ENCODE assay signal across 10 cellular contexts in the genomic region with DNA sequence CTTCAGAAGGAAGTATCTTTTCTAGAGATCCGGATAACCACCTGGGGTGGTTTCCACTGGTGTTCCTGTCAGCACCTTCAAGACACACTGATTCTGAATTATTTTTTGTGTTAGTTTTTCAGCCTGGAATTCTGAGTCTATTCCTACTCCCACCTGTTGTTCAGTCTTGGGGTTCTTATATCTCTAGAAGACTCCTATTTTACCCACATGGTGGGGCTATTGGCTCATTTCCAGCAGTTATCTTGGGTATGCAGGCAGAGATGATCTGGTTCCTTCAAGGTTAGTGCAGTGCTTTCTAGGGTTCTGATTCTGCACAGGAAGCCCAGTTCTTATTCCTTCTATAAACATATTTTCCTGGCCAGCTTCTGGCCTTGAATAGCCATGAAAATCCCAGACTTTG.
DNase-seq lines count a peak whose midpoint lies in the region; ATAC-seq, FAIRE-seq and TF ChIP-seq lines count a peak whose summit lies in the region.
"Had no signal": no experiment of that assay in that cellular context is flagged by ENCODE, and none has a peak within 500 bp of the region (broad histone marks: within the 10 kb centered on the region; RNA-seq: fewer than 3 reads in every experiment).

No MANE protein-coding gene starts in this region.

- H3K27ac ChIP-seq in HEK293 (ENCODE audit: extremely low read depth, low read depth, low read length) (no peak overlapping the region), OCI-LY3 (ENCODE audit: low read length) (no peak overlapping the region), GM12878 (ENCODE audit: control insufficient read depth, insufficient read depth) (no peak overlapping the region), gastrocnemius medialis (no peak overlapping the region)
- H3K27ac ChIP-seq: parathyroid adenoma, SJSA1 had no signal

- H4K20me1 ChIP-seq in OCI-LY3 (ENCODE audit: insufficient read depth, low read length) (no peaks in the 10 kb centered on the region), GM12878 (ENCODE audit: control insufficient read depth, insufficient read depth) (no peaks in the 10 kb centered on the region)

- CTCF ChIA-PET in HEK293 (lab: Yijun Ruan, JAX): interaction anchor here (0.6 to 2.5 kb wide), 15 partner anchors 33 to 992 kb away, joined by 3 to 34 read pairs (median 3); no protein-coding TSS in a partner anchor
- CTCF ChIA-PET in GM12878 (lab: Yijun Ruan, JAX): interaction anchor here (1.0 to 1.9 kb wide), 3 partner anchors 234 to 551 kb away, joined by 3 to 6 read pairs (median 4); no protein-coding TSS in a partner anchor

- TF ChIP-seq CTCF in HEK293 (tag by site-specific recombination; IDR thresholded peaks at IDR 0.05) (peak; percentile 69), OCI-LY3 (IDR thresholded peaks at IDR 0.05; ENCODE audit: low read depth, low read length) (peak; percentile 73), GM12878 (IDR thresholded peaks at IDR 0.05 in 2 of 3, conservative IDR thresholded peaks at IDR 0.05 in 1 of 3; ENCODE audit: control insufficient read depth in 2 of 3, extremely low read depth in 1 of 3, insufficient read depth in 1 of 3, low read depth in 3 of 3, low read length in 3 of 3) (peak in 2 of 3 experiments; percentile 35 to 48; a peak in 4 of 6 replicates), natural killer cell (IDR thresholded peaks at IDR 0.05) (peak; percentile 58), gastrocnemius medialis (IDR thresholded peaks at IDR 0.05 in 4 of 5, conservative IDR thresholded peaks at IDR 0.05 in 1 of 5) (no peak)

- no peaks in the 10 kb centered on the region for H3K4me1 Mint-ChIP-seq in natural killer cell

- POLR2A ChIA-PET in HEK293 (lab: Yijun Ruan, JAX) (no interaction called here), GM12878 (lab: Charles Lee) (no interaction called here)

- intact Hi-C loops in GM12878 (cut with micrococcal nuclease; ENCODE audit: unreplicated experiment): loop anchor here (1.0 to 2.0 kb wide), 2 partner anchors 233 to 551 kb away; no protein-coding TSS in a partner anchor
- intact Hi-C loops in natural killer cell (cut with micrococcal nuclease): loop anchor here (1.0 to 10.0 kb wide), 3 partner anchors 233 to 639 kb away; no protein-coding TSS in a partner anchor
- intact Hi-C loops in gastrocnemius medialis (cut with DNase I; ENCODE audit: low total_unique reads): no loop called here

- TF ChIP-seq POLR2A in GM12878 (IDR thresholded peaks at IDR 0.05; ENCODE audit: low read depth, low read length): no peak
- TF ChIP-seq POLR2A in gastrocnemius medialis (IDR thresholded peaks at IDR 0.05): no peak

- H3K9me3 ChIP-seq in HEK293 (ENCODE audit: control insufficient read depth, insufficient read depth, low read depth, low read length) (no peaks in the 10 kb centered on the region), OCI-LY3 (ENCODE audit: insufficient read depth, low read length) (no peaks in the 10 kb centered on the region), GM12878 (replicated peaks; ENCODE audit: control insufficient read depth, insufficient read depth, low read length) (no peaks in the 10 kb centered on the region; the same call in 2 of the 3 replicates), gastrocnemius medialis (no peaks in the 10 kb centered on the region)
- H3K9me3 ChIP-seq: SJSA1 had no signal

- H3K27me3 ChIP-seq in OCI-LY3 (ENCODE audit: low read depth, low read length) (no peaks in the 10 kb centered on the region), GM12878 (replicated peaks in 1 of 2; ENCODE audit: control insufficient read depth in 2 of 2, insufficient read depth in 2 of 2, low read length in 1 of 2) (peaks cover 0 to 3% of the 10 kb centered on the region in 2 experiments; a peak in 1 of 4 replicates), gastrocnemius medialis (no peaks in the 10 kb centered on the region)
- H3K27me3 ChIP-seq: SJSA1 had no signal

- H3K36me3 ChIP-seq in HEK293 (ENCODE audit: control insufficient read depth in 2 of 2, insufficient read depth in 1 of 2, low read length in 2 of 2) (no peaks in the 10 kb centered on the region), OCI-LY3 (replicated peaks; ENCODE audit: low read depth, low read length) (no peaks in the 10 kb centered on the region), GM12878 (ENCODE audit: control insufficient read depth in 2 of 2, insufficient read depth in 2 of 2, low read length in 1 of 2) (no peaks in the 10 kb centered on the region), gastrocnemius medialis (no peaks in the 10 kb centered on the region)
- H3K36me3 ChIP-seq: SJSA1 had no signal

- peak; percentile 89 for TF ChIP-seq RAD21 in GM12878 (IDR thresholded peaks at IDR 0.05; ENCODE audit: insufficient read depth, low read depth, low read length)

- no peaks in the 10 kb centered on the region for H3K36me3 Mint-ChIP-seq in natural killer cell

- H3K4me3 ChIP-seq in HEK293 (ENCODE audit: low read depth, low read length) (no peak overlapping the region), OCI-LY3 (ENCODE audit: low read length) (no peak overlapping the region), GM12878 (no peak overlapping the region), gastrocnemius medialis (no peak overlapping the region)
- H3K4me3 ChIP-seq: SJSA1 had no signal

- SMC1A ChIA-PET in GM12878 (lab: Charles Lee; ENCODE audit: uncharacterized antibody, unreplicated experiment): interaction anchor here (1.9 kb wide), 1 partner anchor 234 kb away, joined by 6 read pairs; no protein-coding TSS in a partner anchor

- no peak overlapping the region for H3K27ac Mint-ChIP-seq in natural killer cell

- WGBS in GM12878 (ENCODE audit: insufficient coverage, insufficient replicate concordance, low lambda C conversion rate, missing lambda C conversion rate): 0% methylated on average over 1 of the region's 1 CpG

- no peaks in the 10 kb centered on the region for H3K9me3 Mint-ChIP-seq in natural killer cell

- no peak for TF ChIP-seq EP300 in GM12878 (IDR thresholded peaks at IDR 0.05; ENCODE audit: borderline replicate concordance in 1 of 2, control insufficient read depth in 1 of 2, low read depth in 2 of 2, low read length in 2 of 2)

- H3K79me2 ChIP-seq in OCI-LY3 (ENCODE audit: low read length): no peaks in the 10 kb centered on the region
- H3K79me2 ChIP-seq in GM12878 (ENCODE audit: control insufficient read depth, insufficient read depth, low read length): no peaks in the 10 kb centered on the region
- H3K79me2 ChIP-seq: parathyroid adenoma had no signal

- no peaks in the 10 kb centered on the region for H3K27me3 Mint-ChIP-seq in natural killer cell (ENCODE audit: low read depth in 2 of 2)

- BruUV-seq in GM12878 (replicated peaks; lab: Mats Ljungman, UMichigan): no TSS peak

- in situ Hi-C loops in GM12878 (cut with MboI): loop anchor here (5.0 to 10.0 kb wide), 2 partner anchors 231 to 549 kb away; no protein-coding TSS in a partner anchor
- in situ Hi-C loops in gastrocnemius medialis (cut with MboI; ENCODE audit: low sequenced_read_pairs in 4 of 4): no loop called here

- H2AFZ ChIP-seq in OCI-LY3 (ENCODE audit: low read depth, low read length) (no peak overlapping the region), GM12878 (ENCODE audit: control insufficient read depth, low read depth, low read length) (no peak overlapping the region)
- H2AFZ ChIP-seq: parathyroid adenoma had no signal

- ATAC-seq in GM12878 (peak; percentile 64; the same call in 2 of the 3 replicates), natural killer cell (peak in 2 of 3 donors; percentile 70 to 74), gastrocnemius medialis (no peak), HG03196 (IDR thresholded peaks at IDR 0.05; ENCODE audit: unreplicated experiment) (no peak)

- H3K4me1 ChIP-seq in HEK293 (ENCODE audit: control insufficient read depth, insufficient read depth, low read length) (no peaks in the 10 kb centered on the region), OCI-LY3 (ENCODE audit: low read length) (no peaks in the 10 kb centered on the region), GM12878 (ENCODE audit: control insufficient read depth, insufficient read depth, low read length) (no peaks in the 10 kb centered on the region), gastrocnemius medialis (no peaks in the 10 kb centered on the region)
- H3K4me1 ChIP-seq: parathyroid adenoma, SJSA1 had no signal

- H3K4me2 ChIP-seq in OCI-LY3 (ENCODE audit: low read length) (no peak overlapping the region), GM12878 (ENCODE audit: control insufficient read depth, insufficient read depth) (no peak overlapping the region)

- DNase-seq in DMS79 treated with DMSO at 0.1 percent for 48 hours (lab: John Stamatoyannopoulos, UW) (peak; percentile 36), GM12878 (ENCODE audit: low read depth, low spot score) (peak; percentile 4), natural killer cell (no peak), gastrocnemius medialis (no peak), NCI-H510A (lab: John Stamatoyannopoulos, UW) (no peak)

- H3K9ac ChIP-seq in OCI-LY3 (ENCODE audit: low read length): no peak overlapping the region
- no peak overlapping the region for H3K9ac ChIP-seq in GM12878 (ENCODE audit: control insufficient read depth, insufficient read depth, low read length)
- H3K9ac ChIP-seq: parathyroid adenoma had no signal

- RAD21 ChIA-PET in GM12878 (lab: Charles Lee; ENCODE audit: unreplicated experiment): no interaction called here

- no peak for FAIRE-seq in GM12878 (lab: Jason Lieb, UNC)

- no peak overlapping the region for H3K4me3 Mint-ChIP-seq in natural killer cell

TF ChIP-seq in HEK293, 187 proteins besides CTCF, POLR2A, EP300 and RAD21 (continues in another document):
- TF ChIP-seq SCRT2 (tag by site-specific recombination; IDR thresholded peaks at IDR 0.05): peak; percentile 94

TF ChIP-seq in GM12878, 131 proteins besides CTCF, POLR2A, EP300 and RAD21:
- peak; percentile 49; the same call in 1 of the 2 replicates for TF ChIP-seq SMC3 (IDR thresholded peaks at IDR 0.05; ENCODE audit: borderline replicate concordance, low read length)
- TF ChIP-seq, protein P1, sequence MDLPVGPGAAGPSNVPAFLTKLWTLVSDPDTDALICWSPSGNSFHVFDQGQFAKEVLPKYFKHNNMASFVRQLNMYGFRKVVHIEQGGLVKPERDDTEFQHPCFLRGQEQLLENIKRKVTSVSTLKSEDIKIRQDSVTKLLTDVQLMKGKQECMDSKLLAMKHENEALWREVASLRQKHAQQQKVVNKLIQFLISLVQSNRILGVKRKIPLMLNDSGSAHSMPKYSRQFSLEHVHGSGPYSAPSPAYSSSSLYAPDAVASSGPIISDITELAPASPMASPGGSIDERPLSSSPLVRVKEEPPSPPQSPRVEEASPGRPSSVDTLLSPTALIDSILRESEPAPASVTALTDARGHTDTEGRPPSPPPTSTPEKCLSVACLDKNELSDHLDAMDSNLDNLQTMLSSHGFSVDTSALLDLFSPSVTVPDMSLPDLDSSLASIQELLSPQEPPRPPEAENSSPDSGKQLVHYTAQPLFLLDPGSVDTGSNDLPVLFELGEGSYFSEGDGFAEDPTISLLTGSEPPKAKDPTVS (IDR thresholded peaks at IDR 0.05; ENCODE audit: low read depth, low read length): no peak

Comparison
In these comparisons a context has a peak if more than half of its experiments do, and no peak if none do; other contexts are left out.
1. DNase-seq: peak in DMS79 treated with DMSO at 0.1 percent for 48 hours (single experiment) and GM12878 (single experiment); none in natural killer cell (single experiment), gastrocnemius medialis (0 of 2) and NCI-H510A (single experiment).
2. CTCF ChIP-seq: peak in HEK293 (single experiment), OCI-LY3 (single experiment), GM12878 (2 of 3) and natural killer cell (single experiment); none in gastrocnemius medialis (0 of 5).
3. ATAC-seq: peak in GM12878 (single experiment) and natural killer cell (2 of 3); none in gastrocnemius medialis (0 of 2) and HG03196 (single experiment).